20 cellular contexts compared by ENCODE assay signal in genomic region chr3:20066079-20066478, GRCh38. TPM values are rescaled to one million over a fixed set of nuclear protein-coding genes. Genes with fewer than 3 reads are reported as not detected.
A peak's percentile ranks its signal among the peaks of the same experiment; 100 is the strongest.
DNase-seq lines count a peak whose midpoint lies in the region; ATAC-seq and TF ChIP-seq lines count a peak whose summit lies in the region.
"Had no signal": no experiment of that assay in that cellular context is flagged by ENCODE, and none has a peak within 500 bp of the region (broad histone marks: within the 10 kb centered on the region; RNA-seq: fewer than 3 reads in every experiment).

No MANE protein-coding gene starts in this region.

- no peaks in the 10 kb centered on the region; the same call in 1 of the 2 replicates for H3K4me1 ChIP-seq in IMR-90 (ENCODE audit: control insufficient read depth, insufficient read depth, low read length)
- H3K4me1 ChIP-seq in esophagus (ENCODE audit: control insufficient read depth in 2 of 2, insufficient read depth in 2 of 2, low read length in 1 of 2): peaks cover 2 to 4% of the 10 kb centered on the region in 2 donors
- H3K4me1 ChIP-seq in trophoblast cell (ENCODE audit: control insufficient read depth in 1 of 2, insufficient read depth in 2 of 2, low read length in 2 of 2): peaks cover 5 to 6% of the 10 kb centered on the region in 2 experiments
- H3K4me1 ChIP-seq in uterus: peaks cover 0 to 3% of the 10 kb centered on the region in 2 donors
- peaks cover 3 to 5% of the 10 kb centered on the region in 2 donors for H3K4me1 ChIP-seq in neuronal stem cell (ENCODE audit: control insufficient read depth in 2 of 2, insufficient read depth in 1 of 2, low read depth in 1 of 2, low read length in 2 of 2)
- H3K4me1 ChIP-seq: BLaER1 had no signal

- H2AK5ac ChIP-seq in IMR-90 (ENCODE audit: low read depth, low read length) (no peak overlapping the region), trophoblast cell (ENCODE audit: low read length) (no peak overlapping the region), neuronal stem cell (ENCODE audit: low read depth, low read length) (no peak overlapping the region)

- H2AFZ ChIP-seq in IMR-90 (replicated peaks; ENCODE audit: low read length, poor library complexity) (no peak overlapping the region), trophoblast cell (ENCODE audit: insufficient read depth, low read length, poor library complexity) (no peak overlapping the region), neuronal stem cell (ENCODE audit: low read length) (no peak overlapping the region)
- H2AFZ ChIP-seq: PC-9 had no signal

- POLR2A ChIA-PET in IMR-90 (lab: Charles Lee; ENCODE audit: unreplicated experiment): no interaction called here
- POLR2A ChIA-PET in T-cell (lab: Charles Lee): no interaction called here

- H3K4ac ChIP-seq in IMR-90 (ENCODE audit: low read depth, low read length): no peak overlapping the region
- H3K4ac ChIP-seq in trophoblast cell (ENCODE audit: low read depth, low read length): no peak overlapping the region
- no peak overlapping the region for H3K4ac ChIP-seq in neuronal stem cell (ENCODE audit: low read length)

- TF ChIP-seq CTCF in IMR-90 (conservative IDR thresholded peaks at IDR 0.05; ENCODE audit: low read depth, low read length) (no peak), uterus (IDR thresholded peaks at IDR 0.05) (no peak)

- intact Hi-C loops in IMR-90 (cut with micrococcal nuclease): no loop called here
- intact Hi-C loops in uterus (cut with DNase I; ENCODE audit: low total_unique reads): no loop called here

- DNase-seq in IMR-90 (no peak), trophoblast cell (no peak), uterus (no peak), neuronal stem cell (ENCODE audit: low spot score) (no peak), hippocampal formation (lab: John Stamatoyannopoulos, UW) (no peak), T-cell (no peak)
- DNase-seq: ACHN; CD4-positive, alpha-beta memory T cell; KBM-7; NCI-H1092; NCI-H1436 treated with DMSO at 0.1 percent for 48 hours; NCI-H1930; NCI-H510A; PC-9; RPMI8226; SHP77 had no signal

- no peak overlapping the region for H3K27ac Mint-ChIP-seq in T-cell

- H2BK5ac ChIP-seq in IMR-90 (ENCODE audit: low read depth, low read length, poor library complexity, severe bottlenecking) (no peak overlapping the region), trophoblast cell (ENCODE audit: low read depth, low read length, poor library complexity) (no peak overlapping the region), neuronal stem cell (ENCODE audit: low read length) (no peak overlapping the region)

- H2AK9ac ChIP-seq in IMR-90 (replicated peaks; ENCODE audit: low read depth, low read length, poor library complexity): no peak overlapping the region

- no peak overlapping the region for H2BK20ac ChIP-seq in IMR-90 (ENCODE audit: low read depth, low read length)

- H3K18ac ChIP-seq in IMR-90 (ENCODE audit: low read depth, low read length): no peak overlapping the region
- no peak overlapping the region for H3K18ac ChIP-seq in trophoblast cell (ENCODE audit: low read length)
- no peak overlapping the region for H3K18ac ChIP-seq in neuronal stem cell (ENCODE audit: low read length)

- H3K27me3 ChIP-seq in IMR-90 (ENCODE audit: control insufficient read depth, insufficient read depth, low read length) (no peaks in the 10 kb centered on the region), esophagus (ENCODE audit: control insufficient read depth in 1 of 2, insufficient read depth in 2 of 2, low read length in 2 of 2) (no peaks in the 10 kb centered on the region), trophoblast cell (ENCODE audit: insufficient read depth, low read length) (no peaks in the 10 kb centered on the region), uterus (no peaks in the 10 kb centered on the region), neuronal stem cell (ENCODE audit: control insufficient read depth in 3 of 3, insufficient read depth in 3 of 3, low read depth in 1 of 3, low read length in 3 of 3) (no peaks in the 10 kb centered on the region)
- H3K27me3 ChIP-seq: BLaER1 had no signal

- TF ChIP-seq RAD21 in IMR-90 (IDR thresholded peaks at IDR 0.05; ENCODE audit: low read length): no peak

- CTCF ChIA-PET in IMR-90 (lab: Yijun Ruan, JAX) (no interaction called here), T-cell (lab: Charles Lee) (no interaction called here)

- TF ChIP-seq POLR2A in IMR-90 (IDR thresholded peaks at IDR 0.05; ENCODE audit: low read depth, low read length): no peak
- TF ChIP-seq POLR2A in uterus (IDR thresholded peaks at IDR 0.05): no peak

- H2BK15ac ChIP-seq in IMR-90 (ENCODE audit: low read depth, low read length): no peak overlapping the region
- H2BK15ac ChIP-seq in neuronal stem cell (ENCODE audit: low read length): no peak overlapping the region

- in situ Hi-C loops in IMR-90 (cut with MboI; ENCODE audit: low sequenced_read_pairs): no loop called here

- ATAC-seq in IMR-90 (ENCODE audit: low read depth): no peak
- no peak for ATAC-seq in T-cell (replicated peaks in 1 of 4)

- H3K9me3 ChIP-seq in IMR-90 (ENCODE audit: control insufficient read depth, insufficient read depth, low read length) (no peaks in the 10 kb centered on the region), esophagus (ENCODE audit: control insufficient read depth in 2 of 2, insufficient read depth in 1 of 2, low read depth in 1 of 2, low read length in 1 of 2) (no peaks in the 10 kb centered on the region), trophoblast cell (ENCODE audit: insufficient read depth, low read depth, low read length) (no peaks in the 10 kb centered on the region), uterus (no peaks in the 10 kb centered on the region), neuronal stem cell (replicated peaks in 1 of 2; ENCODE audit: control insufficient read depth in 2 of 2, insufficient read depth in 1 of 2, low read depth in 1 of 2, low read length in 2 of 2) (no peaks in the 10 kb centered on the region)
- H3K9me3 ChIP-seq: BLaER1 had no signal

- H2BK12ac ChIP-seq in trophoblast cell (ENCODE audit: low read length) (no peak overlapping the region), neuronal stem cell (ENCODE audit: low read length) (no peak overlapping the region)

- H3K4me2 ChIP-seq in IMR-90 (ENCODE audit: low read depth, low read length) (no peak overlapping the region), trophoblast cell (ENCODE audit: low read length) (no peak overlapping the region), neuronal stem cell (ENCODE audit: insufficient read depth, low read length, poor library complexity, severe bottlenecking) (no peak overlapping the region)
- H3K4me2 ChIP-seq: BLaER1, PC-9 had no signal

- no peak overlapping the region for H2BK120ac ChIP-seq in IMR-90 (ENCODE audit: low read depth, low read length)
- H2BK120ac ChIP-seq in trophoblast cell (ENCODE audit: insufficient read depth, low read length, poor library complexity): peak overlapping the region; percentile 46
- no peak overlapping the region for H2BK120ac ChIP-seq in neuronal stem cell (ENCODE audit: low read depth, low read length)

- H4K8ac ChIP-seq in IMR-90 (ENCODE audit: low read depth in 2 of 2, low read length in 2 of 2): no peak overlapping the region
- no peak overlapping the region for H4K8ac ChIP-seq in trophoblast cell (ENCODE audit: low read depth, low read length)
- H4K8ac ChIP-seq in neuronal stem cell (ENCODE audit: low read depth, low read length): no peak overlapping the region

- no peak overlapping the region for H3K56ac ChIP-seq in IMR-90 (ENCODE audit: extremely low read depth, insufficient read depth, low read length)

- H3K79me1 ChIP-seq in IMR-90 (ENCODE audit: low read depth in 1 of 2, low read length in 2 of 2): no peaks in the 10 kb centered on the region
- H3K79me1 ChIP-seq in trophoblast cell (ENCODE audit: low read length): peaks cover 5% of the 10 kb centered on the region
- no peaks in the 10 kb centered on the region for H3K79me1 ChIP-seq in neuronal stem cell (ENCODE audit: low read depth, low read length)

- no peak overlapping the region for H3K27ac ChIP-seq in IMR-90 (ENCODE audit: insufficient read depth, low read length)
- peak overlapping the region; percentile 23 to 58 for H3K27ac ChIP-seq in esophagus (ENCODE audit: low read depth in 2 of 2, low read length in 1 of 2)
- no peak overlapping the region for H3K27ac ChIP-seq in trophoblast cell (ENCODE audit: low read depth, low read length)
- H3K27ac ChIP-seq in uterus: peak overlapping the region; percentile 56 to 73
- no peak overlapping the region for H3K27ac ChIP-seq in neuronal stem cell (replicated peaks; ENCODE audit: low read length)
- H3K27ac ChIP-seq: BLaER1, PC-9 had no signal

- H4K12ac ChIP-seq in trophoblast cell (ENCODE audit: low read depth, low read length): no peak overlapping the region

- WGBS in IMR-90 (ENCODE audit: extremely low coverage in 2 of 2, insufficient read length in 1 of 2), 2 experiments: no CpG with 5 or more reads among the region's 1 CpG
- 88 to 93% methylated on average over 1 of the region's 1 CpG for WGBS in esophagus, 2 donors
- no CpG with 5 or more reads among the region's 1 CpG for WGBS in trophoblast cell (ENCODE audit: extremely low coverage, insufficient coverage, insufficient read length)
- no CpG with 5 or more reads among the region's 1 CpG for WGBS in neuronal stem cell (ENCODE audit: extremely low coverage in 2 of 2, insufficient read length in 2 of 2, insufficient replicate concordance in 1 of 2), 2 donors

- no peak overlapping the region for H3K23ac ChIP-seq in IMR-90 (ENCODE audit: low read depth, low read length)
- no peak overlapping the region for H3K23ac ChIP-seq in trophoblast cell (ENCODE audit: low read length)
- H3K23ac ChIP-seq in neuronal stem cell (ENCODE audit: low read depth, low read length, poor library complexity): no peak overlapping the region

- BruUV-seq in IMR-90 (replicated peaks; lab: Mats Ljungman, UMichigan): no TSS peak

- no peaks in the 10 kb centered on the region for H3K27me3 Mint-ChIP-seq in T-cell
- H3K27me3 Mint-ChIP-seq: CD4-positive, alpha-beta memory T cell had no signal

- no peak overlapping the region for H4K5ac ChIP-seq in IMR-90 (ENCODE audit: low read depth, low read length)

- H4K91ac ChIP-seq in IMR-90 (ENCODE audit: insufficient read depth, low read depth, low read length): no peak overlapping the region
- H4K91ac ChIP-seq in trophoblast cell (ENCODE audit: low read depth, low read length): no peak overlapping the region
- H4K91ac ChIP-seq in neuronal stem cell (ENCODE audit: low read depth, low read length, poor library complexity): no peak overlapping the region

- no peaks in the 10 kb centered on the region for H3K36me3 ChIP-seq in IMR-90 (ENCODE audit: control insufficient read depth, insufficient read depth, low read length)
- no peaks in the 10 kb centered on the region for H3K36me3 ChIP-seq in esophagus (ENCODE audit: control insufficient read depth in 2 of 2, insufficient read depth in 2 of 2, low read length in 1 of 2)
- no peaks in the 10 kb centered on the region for H3K36me3 ChIP-seq in trophoblast cell (ENCODE audit: control insufficient read depth in 1 of 2, insufficient read depth in 2 of 2, low read length in 2 of 2)
- no peaks in the 10 kb centered on the region for H3K36me3 ChIP-seq in uterus
- no peaks in the 10 kb centered on the region for H3K36me3 ChIP-seq in neuronal stem cell (replicated peaks in 1 of 2; ENCODE audit: control insufficient read depth in 2 of 2, insufficient read depth in 2 of 2, low read length in 2 of 2)
- H3K36me3 ChIP-seq: BLaER1 had no signal

- H3K9ac ChIP-seq in IMR-90 (ENCODE audit: low read depth, low read length): no peak overlapping the region
- no peak overlapping the region for H3K9ac ChIP-seq in trophoblast cell (ENCODE audit: low read length)
- no peak overlapping the region for H3K9ac ChIP-seq in neuronal stem cell (ENCODE audit: low read depth, low read length, poor library complexity)
- H3K9ac ChIP-seq: BLaER1 had no signal

- no peaks in the 10 kb centered on the region for H4K20me1 ChIP-seq in IMR-90 (ENCODE audit: insufficient read depth, low read length)

- dilution Hi-C loops in IMR-90 (cut with HindIII; ENCODE audit: low sequenced_read_pairs, unreplicated experiment): no loop called here

- H3K4me3 Mint-ChIP-seq in T-cell: no peak overlapping the region
- H3K4me3 Mint-ChIP-seq: CD4-positive, alpha-beta memory T cell had no signal

- peaks cover 16% of the 10 kb centered on the region for H3K36me3 Mint-ChIP-seq in T-cell

- no peaks in the 10 kb centered on the region for H3K9me3 Mint-ChIP-seq in T-cell
- H3K9me3 Mint-ChIP-seq: CD4-positive, alpha-beta memory T cell had no signal

- H3K4me1 Mint-ChIP-seq in T-cell: peaks cover 58 to 71% (median 70%) of the 10 kb centered on the region in 3 donors

- H3K14ac ChIP-seq in IMR-90 (replicated peaks; ENCODE audit: low read depth, low read length) (no peak overlapping the region), trophoblast cell (ENCODE audit: low read length) (no peak overlapping the region), neuronal stem cell (ENCODE audit: low read length) (no peak overlapping the region)

- no peak overlapping the region for H3K4me3 ChIP-seq in IMR-90 (ENCODE audit: insufficient read depth, low read depth, low read length)
- H3K4me3 ChIP-seq in esophagus (ENCODE audit: low read depth in 1 of 2, low read length in 2 of 2): no peak overlapping the region
- H3K4me3 ChIP-seq in trophoblast cell (ENCODE audit: low read depth, low read length): no peak overlapping the region
- H3K4me3 ChIP-seq in uterus: no peak overlapping the region
- H3K4me3 ChIP-seq in neuronal stem cell (ENCODE audit: low read length in 2 of 2): no peak overlapping the region
- H3K4me3 ChIP-seq: BLaER1, PC-9 had no signal

- H3K79me2 ChIP-seq in trophoblast cell (ENCODE audit: control insufficient read depth, insufficient read depth, low read length, poor library complexity): peaks cover 1% of the 10 kb centered on the region

- no peaks in the 10 kb centered on the region for H3K9me1 ChIP-seq in IMR-90 (ENCODE audit: insufficient read depth, low read length)

RNA-seq across cellular contexts. Expression of gene KAT2B, which starts 25.8 kb away (rescaled TPM):
- total RNA-seq in IMR-90 (2012; rRNA removed): 2.2 and 3.1 TPM in 2 replicates
- polyA plus RNA-seq in IMR-90 (2012; rRNA removed): 1.6 and 2.0 TPM in 2 replicates
- 0.32 and 0.34 TPM in 2 replicates for polyA plus RNA-seq in IMR-90 (2012; cell fraction: cytosol; rRNA removed)
- polyA plus RNA-seq in IMR-90 (2012; cell fraction: nucleus; rRNA removed; ENCODE audit: low replicate concordance): 0.34 and 2.8 TPM in 2 replicates
- polyA plus RNA-seq in esophagus: 10 to 100 TPM; 11.9 to 20.1 TPM
- polyA plus RNA-seq in trophoblast cell (2013): 16.7 and 17.5 TPM in 2 replicates
- 10 to 100 TPM; 12.8 to 52.1 (median 35.2) TPM for total RNA-seq in uterus
- polyA plus RNA-seq in neuronal stem cell (2013, experiment 1 of 2): 7.6 TPM
- 7.5 TPM for polyA plus RNA-seq in neuronal stem cell (2013, experiment 2 of 2)
- 10 to 100 TPM; 49.5 to 98.8 (median 80.8) TPM for total RNA-seq in T-cell

RNA-seq across cellular contexts. Expression of gene PP2D1, which starts 54.0 kb away (rescaled TPM):
- total RNA-seq in IMR-90 (2012; rRNA removed): not detected in 2 replicates
- not detected in 2 replicates for polyA plus RNA-seq in IMR-90 (2012; rRNA removed)
- polyA plus RNA-seq in IMR-90 (2012; cell fraction: cytosol; rRNA removed): not detected in 2 replicates
- not detected in 2 replicates for polyA plus RNA-seq in IMR-90 (2012; cell fraction: nucleus; rRNA removed; ENCODE audit: low replicate concordance)
- polyA plus RNA-seq in esophagus: not detected
- not detected in 2 replicates for polyA plus RNA-seq in trophoblast cell (2013)
- total RNA-seq in uterus: not detected
- polyA plus RNA-seq in neuronal stem cell (2013, experiment 1 of 2): not detected
- not detected for polyA plus RNA-seq in neuronal stem cell (2013, experiment 2 of 2)
- not detected for total RNA-seq in T-cell
- total RNA-seq: CD4-positive, alpha-beta memory T cell; Daoy; H1; PC-9 had no signal
- polyA plus RNA-seq: H1 had no signal

Comparison
In these comparisons a context has a peak if more than half of its experiments do, and no peak if none do; other contexts are left out.
1. H3K27ac ChIP-seq: peak in esophagus (2 of 2) and uterus (2 of 2); none in IMR-90 (single experiment), trophoblast cell (single experiment) and neuronal stem cell (single experiment).